17 cellular contexts compared by ENCODE assay signal in genomic region chr20:57139342-57140093, GRCh38.
DNase-seq lines count a peak whose midpoint lies in the region; ATAC-seq, FAIRE-seq and TF ChIP-seq lines count a peak whose summit lies in the region.
"Had no signal": no experiment of that assay in that cellular context is flagged by ENCODE, and none has a peak within 500 bp of the region (broad histone marks: within the 10 kb centered on the region; RNA-seq: fewer than 3 reads in every experiment).

No MANE protein-coding gene starts in this region.

- H3K4me3 ChIP-seq in A549: no peak overlapping the region
- no peak overlapping the region for H3K4me3 ChIP-seq in OCI-LY3 (ENCODE audit: low read length)
- no peak overlapping the region for H3K4me3 ChIP-seq in neural progenitor cell
- H3K4me3 ChIP-seq in MM.1S (ENCODE audit: low read length): no peak overlapping the region
- H3K4me3 ChIP-seq: BLaER1 had no signal

- H3K9ac ChIP-seq in OCI-LY3 (ENCODE audit: low read length) (no peak overlapping the region), neural progenitor cell (no peak overlapping the region), MM.1S (ENCODE audit: low read length) (no peak overlapping the region)
- H3K9ac ChIP-seq: BLaER1 had no signal

- POLR2A ChIA-PET in A549 (lab: Yijun Ruan, JAX): no interaction called here

- H3K27ac ChIP-seq in A549: no peak overlapping the region
- no peak overlapping the region for H3K27ac ChIP-seq in OCI-LY3 (ENCODE audit: low read length)
- H3K27ac ChIP-seq in neural progenitor cell: no peak overlapping the region
- H3K27ac ChIP-seq in MM.1S (ENCODE audit: low read length): no peak overlapping the region
- H3K27ac ChIP-seq: BLaER1, HL-60 had no signal

- no peaks in the 10 kb centered on the region for H4K20me1 ChIP-seq in OCI-LY3 (ENCODE audit: insufficient read depth, low read length)
- H4K20me1 ChIP-seq in neural progenitor cell (ENCODE audit: low read depth): no peaks in the 10 kb centered on the region
- H4K20me1 ChIP-seq in MM.1S (ENCODE audit: insufficient read depth, low read length): no peaks in the 10 kb centered on the region
- H4K20me1 ChIP-seq: BLaER1 had no signal

- no peak for TF ChIP-seq RAD21 in A549 (conservative IDR thresholded peaks at IDR 0.05 in 1 of 2, IDR thresholded peaks at IDR 0.05 in 1 of 2)

- H3K4me1 ChIP-seq in A549: no peaks in the 10 kb centered on the region
- H3K4me1 ChIP-seq in OCI-LY3 (ENCODE audit: low read length): peaks cover 12% of the 10 kb centered on the region
- H3K4me1 ChIP-seq in neural progenitor cell: no peaks in the 10 kb centered on the region
- H3K4me1 ChIP-seq in MM.1S (ENCODE audit: low read length): no peaks in the 10 kb centered on the region

- peak overlapping the region; percentile 26 for H3K27ac Mint-ChIP-seq in neural progenitor cell
- H3K27ac Mint-ChIP-seq in activated T-cell treated with anti-CD3 and anti-CD28 coated beads, Interleukin-2, amount 50 U/mL, for 24 hours: no peak overlapping the region
- H3K27ac Mint-ChIP-seq: CD14-positive monocyte; CD4-positive, alpha-beta memory T cell; HFFc6 had no signal

- no peak for FAIRE-seq in A549 (lab: Jason Lieb, UNC)
- FAIRE-seq: A204.1 had no signal

- peaks cover 4% of the 10 kb centered on the region for H3K27me3 Mint-ChIP-seq in neural progenitor cell (ENCODE audit: insufficient read depth, low read depth)
- peaks cover 18% of the 10 kb centered on the region for H3K27me3 Mint-ChIP-seq in activated T-cell treated with anti-CD3 and anti-CD28 coated beads, Interleukin-2, amount 50 U/mL, for 24 hours

- no peak for ATAC-seq in A549
- ATAC-seq in GM19351 (IDR thresholded peaks at IDR 0.05; ENCODE audit: unreplicated experiment): peak; percentile 71

- H3F3A ChIP-seq in neural progenitor cell (ENCODE audit: low read depth): no peaks in the 10 kb centered on the region
- H3F3A ChIP-seq in MM.1S (ENCODE audit: insufficient read depth, low read length): no peaks in the 10 kb centered on the region

- H3K9me3 ChIP-seq in A549 (no peaks in the 10 kb centered on the region), OCI-LY3 (ENCODE audit: insufficient read depth, low read length) (no peaks in the 10 kb centered on the region), neural progenitor cell (ENCODE audit: low read depth) (no peaks in the 10 kb centered on the region), MM.1S (replicated peaks; ENCODE audit: insufficient read depth, low read length) (no peaks in the 10 kb centered on the region)
- H3K9me3 ChIP-seq: BLaER1 had no signal

- H3K79me2 ChIP-seq in OCI-LY3 (ENCODE audit: low read length): no peaks in the 10 kb centered on the region
- no peaks in the 10 kb centered on the region for H3K79me2 ChIP-seq in neural progenitor cell (ENCODE audit: low read depth)
- H3K79me2 ChIP-seq in MM.1S (ENCODE audit: low read length): no peaks in the 10 kb centered on the region

- WGBS in A549 (ENCODE audit: missing lambda C conversion rate): 77% methylated on average over 8 of the region's 8 CpGs

- TF ChIP-seq CTCF in A549 (IDR thresholded peaks at IDR 0.05) (no peak), OCI-LY3 (IDR thresholded peaks at IDR 0.05; ENCODE audit: low read depth, low read length) (no peak), neural progenitor cell (IDR thresholded peaks at IDR 0.05) (no peak), MM.1S (IDR thresholded peaks at IDR 0.05; ENCODE audit: low read length) (no peak)

- no peak overlapping the region for H3K4me3 Mint-ChIP-seq in neural progenitor cell
- H3K4me3 Mint-ChIP-seq in activated T-cell treated with anti-CD3 and anti-CD28 coated beads, Interleukin-2, amount 50 U/mL, for 24 hours: no peak overlapping the region
- H3K4me3 Mint-ChIP-seq: CD14-positive monocyte; CD4-positive, alpha-beta memory T cell; HFFc6 had no signal

- H3K27me3 ChIP-seq in OCI-LY3 (ENCODE audit: low read depth, low read length): peaks cover 22% of the 10 kb centered on the region; the same call in 1 of the 2 replicates
- H3K27me3 ChIP-seq in neural progenitor cell: no peaks in the 10 kb centered on the region
- H3K27me3 ChIP-seq in MM.1S (replicated peaks; ENCODE audit: insufficient read depth, low read length): no peaks in the 10 kb centered on the region
- H3K27me3 ChIP-seq: BLaER1 had no signal

- peaks cover 12% of the 10 kb centered on the region for H3K4me1 Mint-ChIP-seq in neural progenitor cell
- no peaks in the 10 kb centered on the region for H3K4me1 Mint-ChIP-seq in activated T-cell treated with anti-CD3 and anti-CD28 coated beads, Interleukin-2, amount 50 U/mL, for 24 hours (ENCODE audit: low read depth)
- H3K4me1 Mint-ChIP-seq: CD14-positive monocyte; CD4-positive, alpha-beta memory T cell had no signal

- no peak for TF ChIP-seq POLR2A in A549 (IDR thresholded peaks at IDR 0.05; ENCODE audit: low read length)

- H2AFZ ChIP-seq in OCI-LY3 (ENCODE audit: low read depth, low read length) (no peak overlapping the region), neural progenitor cell (replicated peaks) (no peak overlapping the region), MM.1S (ENCODE audit: low read length) (no peak overlapping the region)

- TF ChIP-seq EP300 in A549 (IDR thresholded peaks at IDR 0.05): no peak

- H3K4me2 ChIP-seq in A549 (no peak overlapping the region), OCI-LY3 (ENCODE audit: low read length) (peak overlapping the region; percentile 4; the same call in 1 of the 2 replicates), neural progenitor cell (no peak overlapping the region), MM.1S (ENCODE audit: low read depth, low read length) (no peak overlapping the region)
- H3K4me2 ChIP-seq: BLaER1 had no signal

- CTCF ChIA-PET in A549 (lab: Yijun Ruan, JAX): no interaction called here

- no peaks in the 10 kb centered on the region for H3K36me3 Mint-ChIP-seq in neural progenitor cell
- no peaks in the 10 kb centered on the region for H3K36me3 Mint-ChIP-seq in activated T-cell treated with anti-CD3 and anti-CD28 coated beads, Interleukin-2, amount 50 U/mL, for 24 hours (ENCODE audit: low read depth)
- H3K36me3 Mint-ChIP-seq: CD14-positive monocyte; CD4-positive, alpha-beta memory T cell had no signal

- no peaks in the 10 kb centered on the region for H3K9me3 Mint-ChIP-seq in neural progenitor cell
- H3K9me3 Mint-ChIP-seq in activated T-cell treated with anti-CD3 and anti-CD28 coated beads, Interleukin-2, amount 50 U/mL, for 24 hours: no peaks in the 10 kb centered on the region
- H3K9me3 Mint-ChIP-seq: HFFc6 had no signal

- no peaks in the 10 kb centered on the region for H3K36me3 ChIP-seq in OCI-LY3 (replicated peaks; ENCODE audit: low read depth, low read length)
- H3K36me3 ChIP-seq in neural progenitor cell: no peaks in the 10 kb centered on the region
- H3K36me3 ChIP-seq in MM.1S (replicated peaks; ENCODE audit: insufficient read depth, low read length): no peaks in the 10 kb centered on the region
- H3K36me3 ChIP-seq: BLaER1 had no signal

- DNase-seq in A549 (ENCODE audit: low read depth in 1 of 2, low spot score in 1 of 2) (no peak), neural progenitor cell (ENCODE audit: low spot score) (no peak), MM.1S (no peak)
- DNase-seq in activated T-cell treated with anti-CD3 and anti-CD28 coated beads, Interleukin-2, amount 50 U/mL, for 24 hours: no peak
- DNase-seq: Calu3; CD4-positive, alpha-beta memory T cell; DMS79 treated with DMSO at 0.1 percent for 48 hours; GF-D8; GOT3; H7; HFFc6 had no signal

- H3K9me2 ChIP-seq in MM.1S (replicated peaks; ENCODE audit: insufficient read depth, low read length): no peaks in the 10 kb centered on the region

TF ChIP-seq in A549, 52 proteins besides CTCF, POLR2A, EP300 and RAD21:
- no peak for TF ChIP-seq EHF (CRISPR knock-in tag; IDR thresholded peaks at IDR 0.05)
- no peak for TF ChIP-seq ZC3H11A (IDR thresholded peaks at IDR 0.05)
- TF ChIP-seq CEBPB (IDR thresholded peaks at IDR 0.05): peak in 1 of 2 experiments; percentile 41; a peak in 1 of 4 replicates
- TF ChIP-seq MAFK (IDR thresholded peaks at IDR 0.05; ENCODE audit: partially characterized antibody): peak; percentile 42
- no peak for TF ChIP-seq RFX5 (IDR thresholded peaks at IDR 0.05)
